9 cellular contexts compared by ENCODE assay signal in genomic region chr11:86459682-86460460, GRCh38.
DNase-seq lines count a peak whose midpoint lies in the region; ATAC-seq and TF ChIP-seq lines count a peak whose summit lies in the region.
"Had no signal": no experiment of that assay in that cellular context is flagged by ENCODE, and none has a peak within 500 bp of the region (broad histone marks: within the 10 kb centered on the region; RNA-seq: fewer than 3 reads in every experiment).

No MANE protein-coding gene starts in this region.

- H3K27ac ChIP-seq in right atrium auricular region: peak overlapping the region; percentile 42 to 69
- H3K27ac ChIP-seq in sigmoid colon: peak overlapping the region in 2 of 4 donors; percentile 29 to 56

- H3K27me3 ChIP-seq in right atrium auricular region: no peaks in the 10 kb centered on the region
- H3K27me3 ChIP-seq in sigmoid colon: no peaks in the 10 kb centered on the region

- POLR2A ChIA-PET in WTC11 (lab: Charles Lee): no interaction called here

- H3K36me3 Mint-ChIP-seq in WTC11: no peaks in the 10 kb centered on the region
- H3K36me3 Mint-ChIP-seq in stimulated activated effector memory CD8-positive, alpha-beta T cell treated with anti-CD3 and anti-CD28 coated beads, Interleukin-12 subunit alpha, Interleukin-12 subunit beta, amount 100 ng/mL, for 72 hours: no peaks in the 10 kb centered on the region

- no peaks in the 10 kb centered on the region for H3K27me3 Mint-ChIP-seq in WTC11 (ENCODE audit: low read depth)

- peak; percentile 10; the same call in 1 of the 2 replicates for ATAC-seq in WTC11
- peak; percentile 15 for ATAC-seq in stimulated activated effector memory CD8-positive, alpha-beta T cell treated with anti-CD3 and anti-CD28 coated beads, Interleukin-12 subunit alpha, Interleukin-12 subunit beta, amount 100 ng/mL, for 72 hours
- no peak for ATAC-seq in GM19452 (IDR thresholded peaks at IDR 0.05; ENCODE audit: unreplicated experiment)

- H3K36me3 ChIP-seq in right atrium auricular region (no peaks in the 10 kb centered on the region), sigmoid colon (no peaks in the 10 kb centered on the region)

- peaks cover 13% of the 10 kb centered on the region for H3K4me1 Mint-ChIP-seq in WTC11
- peaks cover 32% of the 10 kb centered on the region for H3K4me1 Mint-ChIP-seq in stimulated activated effector memory CD8-positive, alpha-beta T cell treated with anti-CD3 and anti-CD28 coated beads, Interleukin-12 subunit alpha, Interleukin-12 subunit beta, amount 100 ng/mL, for 72 hours

- H3K9me3 ChIP-seq in right atrium auricular region (no peaks in the 10 kb centered on the region), sigmoid colon (no peaks in the 10 kb centered on the region)

- 77 to 90% methylated on average over 3 of the region's 3 CpGs for WGBS in sigmoid colon, 2 donors

- no peak overlapping the region for H3K4me3 ChIP-seq in right atrium auricular region
- H3K4me3 ChIP-seq in sigmoid colon: no peak overlapping the region

- no peak for TF ChIP-seq POLR2A in sigmoid colon (IDR thresholded peaks at IDR 0.05)

- H3K4me1 ChIP-seq in right atrium auricular region (peaks cover 0 to 37% of the 10 kb centered on the region in 2 donors), sigmoid colon (peaks cover 0 to 29% (median 16%) of the 10 kb centered on the region in 4 donors)

- no peak overlapping the region for H3K4me3 Mint-ChIP-seq in WTC11
- no peak overlapping the region for H3K4me3 Mint-ChIP-seq in stimulated activated effector memory CD8-positive, alpha-beta T cell treated with anti-CD3 and anti-CD28 coated beads, Interleukin-12 subunit alpha, Interleukin-12 subunit beta, amount 100 ng/mL, for 72 hours

- CTCF ChIA-PET in WTC11 (lab: Charles Lee): interaction anchor here (1.1 to 1.8 kb wide), 3 partner anchors 9 to 148 kb away, joined by 4 to 7 read pairs (median 4); no protein-coding TSS in a partner anchor

- no peaks in the 10 kb centered on the region for H3K9me3 Mint-ChIP-seq in WTC11
- H3K9me3 Mint-ChIP-seq in stimulated activated effector memory CD8-positive, alpha-beta T cell treated with anti-CD3 and anti-CD28 coated beads, Interleukin-12 subunit alpha, Interleukin-12 subunit beta, amount 100 ng/mL, for 72 hours: no peaks in the 10 kb centered on the region

- no peak for TF ChIP-seq CTCF in WTC11 (IDR thresholded peaks at IDR 0.05)
- no peak for TF ChIP-seq CTCF in right atrium auricular region (IDR thresholded peaks at IDR 0.05)
- no peak for TF ChIP-seq CTCF in sigmoid colon (IDR thresholded peaks at IDR 0.05)

- TF ChIP-seq EP300 in sigmoid colon (IDR thresholded peaks at IDR 0.05): no peak

- intact Hi-C loops in sigmoid colon (cut with DNase I): loop anchor here (5.0 to 10.0 kb wide), 4 partner anchors 115 to 835 kb away; partner anchors contain the start of gene ME3

- DNase-seq in HK-2 (ENCODE audit: unreplicated experiment) (peak; percentile 75), WTC11 (ENCODE audit: low spot score) (no peak), right atrium auricular region (ENCODE audit: low spot score) (no peak), sigmoid colon (no peak), KG1 (lab: John Stamatoyannopoulos, UW) (no peak), HUDEP-2 (lab: John Stamatoyannopoulos, UW; ENCODE audit: unreplicated experiment in 76 of 76) (no peak)
- no peak for DNase-seq in stimulated activated effector memory CD8-positive, alpha-beta T cell treated with anti-CD3 and anti-CD28 coated beads, Interleukin-12 subunit alpha, Interleukin-12 subunit beta, amount 100 ng/mL, for 72 hours (ENCODE audit: low spot score in 2 of 2)
- DNase-seq: erythroblast had no signal

- H3K27ac Mint-ChIP-seq in WTC11: no peak overlapping the region
- H3K27ac Mint-ChIP-seq in stimulated activated effector memory CD8-positive, alpha-beta T cell treated with anti-CD3 and anti-CD28 coated beads, Interleukin-12 subunit alpha, Interleukin-12 subunit beta, amount 100 ng/mL, for 72 hours: no peak overlapping the region

TF ChIP-seq in WTC11, 78 proteins besides CTCF, POLR2A, EP300 and RAD21:
- TF ChIP-seq NFATC4 (CRISPR knock-in tag; IDR thresholded peaks at IDR 0.05) (no peak), NR1H2 (CRISPR knock-in tag; IDR thresholded peaks at IDR 0.05) (no peak), ZNF423 (CRISPR knock-in tag; IDR thresholded peaks at IDR 0.05) (no peak), USF1 (CRISPR knock-in tag; IDR thresholded peaks at IDR 0.05) (no peak), E2F1 (CRISPR knock-in tag; IDR thresholded peaks at IDR 0.05) (no peak), ZNF425 (CRISPR knock-in tag; conservative IDR thresholded peaks at IDR 0.05) (no peak), FOXK1 (CRISPR knock-in tag; IDR thresholded peaks at IDR 0.05) (no peak), MYBL2 (CRISPR knock-in tag; IDR thresholded peaks at IDR 0.05) (no peak), ZNF416 (CRISPR knock-in tag; IDR thresholded peaks at IDR 0.05) (no peak), ERG (CRISPR knock-in tag; IDR thresholded peaks at IDR 0.05) (no peak), ELF4 (CRISPR knock-in tag; IDR thresholded peaks at IDR 0.05; ENCODE audit: low read depth) (no peak), ZNF138 (CRISPR knock-in tag; conservative IDR thresholded peaks at IDR 0.05) (no peak), SP1 (CRISPR knock-in tag; conservative IDR thresholded peaks at IDR 0.05) (no peak), NR3C1 (CRISPR knock-in tag; conservative IDR thresholded peaks at IDR 0.05; ENCODE audit: low read depth) (no peak)
